ENCODE assay signal across 2 cellular contexts in the genomic region with DNA sequence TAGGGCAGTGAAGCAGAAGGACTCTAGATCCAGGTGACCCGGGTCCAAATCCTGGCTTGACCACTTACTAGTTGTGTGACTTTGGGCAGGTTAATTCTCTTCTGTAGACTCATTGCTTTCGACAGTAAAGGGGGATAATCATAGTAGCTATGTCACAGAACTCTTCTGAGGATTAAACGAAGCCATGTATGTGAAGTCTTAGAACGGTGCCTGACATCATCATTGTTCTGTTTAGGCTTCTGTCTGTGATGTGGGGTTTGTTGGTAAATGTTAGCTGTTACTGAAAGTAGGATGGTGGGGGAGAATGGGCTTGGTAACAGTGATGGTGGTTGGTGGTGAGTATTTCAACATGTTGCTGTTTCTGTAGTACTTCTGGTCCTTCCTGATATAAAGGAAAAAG.
TF ChIP-seq lines count a peak whose summit lies in the region.

No MANE protein-coding gene starts in this region.

TF ChIP-seq in SK-N-SH, 30 proteins besides CTCF, POLR2A, EP300 and RAD21 (continued from another document):
- TF ChIP-seq TCF12 (IDR thresholded peaks at IDR 0.05) (no peak), NRF1 (IDR thresholded peaks at IDR 0.05; ENCODE audit: low read depth, low read length) (no peak)

TF ChIP-seq in SK-N-SH treated with all-trans-retinoic acid at 6 μM for 48 hours, 23 proteins besides CTCF, POLR2A, EP300 and RAD21 (continued from another document):
- TF ChIP-seq, protein P1, sequence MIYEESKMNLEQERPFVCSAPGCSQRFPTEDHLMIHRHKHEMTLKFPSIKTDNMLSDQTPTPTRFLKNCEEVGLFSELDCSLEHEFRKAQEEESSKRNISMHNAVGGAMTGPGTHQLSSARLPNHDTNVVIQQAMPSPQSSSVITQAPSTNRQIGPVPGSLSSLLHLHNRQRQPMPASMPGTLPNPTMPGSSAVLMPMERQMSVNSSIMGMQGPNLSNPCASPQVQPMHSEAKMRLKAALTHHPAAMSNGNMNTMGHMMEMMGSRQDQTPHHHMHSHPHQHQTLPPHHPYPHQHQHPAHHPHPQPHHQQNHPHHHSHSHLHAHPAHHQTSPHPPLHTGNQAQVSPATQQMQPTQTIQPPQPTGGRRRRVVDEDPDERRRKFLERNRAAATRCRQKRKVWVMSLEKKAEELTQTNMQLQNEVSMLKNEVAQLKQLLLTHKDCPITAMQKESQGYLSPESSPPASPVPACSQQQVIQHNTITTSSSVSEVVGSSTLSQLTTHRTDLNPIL (CRISPR knock-in tag; IDR thresholded peaks at IDR 0.05; ENCODE audit: low read depth): no peak
- no peak for TF ChIP-seq ZNF565 (CRISPR knock-in tag; conservative IDR thresholded peaks at IDR 0.05; ENCODE audit: low read depth)
- TF ChIP-seq ISL1 (CRISPR knock-in tag; IDR thresholded peaks at IDR 0.05): no peak
- TF ChIP-seq RARB (CRISPR knock-in tag; IDR thresholded peaks at IDR 0.05): no peak
- TF ChIP-seq ZNF8 (CRISPR knock-in tag; IDR thresholded peaks at IDR 0.05): no peak
- TF ChIP-seq ESRRG (CRISPR knock-in tag; IDR thresholded peaks at IDR 0.05): no peak
- TF ChIP-seq, protein P2, sequence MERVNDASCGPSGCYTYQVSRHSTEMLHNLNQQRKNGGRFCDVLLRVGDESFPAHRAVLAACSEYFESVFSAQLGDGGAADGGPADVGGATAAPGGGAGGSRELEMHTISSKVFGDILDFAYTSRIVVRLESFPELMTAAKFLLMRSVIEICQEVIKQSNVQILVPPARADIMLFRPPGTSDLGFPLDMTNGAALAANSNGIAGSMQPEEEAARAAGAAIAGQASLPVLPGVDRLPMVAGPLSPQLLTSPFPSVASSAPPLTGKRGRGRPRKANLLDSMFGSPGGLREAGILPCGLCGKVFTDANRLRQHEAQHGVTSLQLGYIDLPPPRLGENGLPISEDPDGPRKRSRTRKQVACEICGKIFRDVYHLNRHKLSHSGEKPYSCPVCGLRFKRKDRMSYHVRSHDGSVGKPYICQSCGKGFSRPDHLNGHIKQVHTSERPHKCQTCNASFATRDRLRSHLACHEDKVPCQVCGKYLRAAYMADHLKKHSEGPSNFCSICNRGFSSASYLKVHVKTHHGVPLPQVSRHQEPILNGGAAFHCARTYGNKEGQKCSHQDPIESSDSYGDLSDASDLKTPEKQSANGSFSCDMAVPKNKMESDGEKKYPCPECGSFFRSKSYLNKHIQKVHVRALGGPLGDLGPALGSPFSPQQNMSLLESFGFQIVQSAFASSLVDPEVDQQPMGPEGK (CRISPR knock-in tag; IDR thresholded peaks at IDR 0.05; ENCODE audit: borderline replicate concordance): no peak
- no peak for TF ChIP-seq ZC3H10 (CRISPR knock-in tag; IDR thresholded peaks at IDR 0.05)
